11 cellular contexts compared by ENCODE assay signal in genomic region chr18:63180971-63181376, GRCh38.
DNase-seq lines count a peak whose midpoint lies in the region; ATAC-seq, FAIRE-seq and TF ChIP-seq lines count a peak whose summit lies in the region.
"Had no signal": no experiment of that assay in that cellular context is flagged by ENCODE, and none has a peak within 500 bp of the region (broad histone marks: within the 10 kb centered on the region; RNA-seq: fewer than 3 reads in every experiment).

No MANE protein-coding gene starts in this region.

- intact Hi-C loops in Right ventricle myocardium inferior (cut with DNase I) = no loop called here

- no peaks in the 10 kb centered on the region for H3K27me3 Mint-ChIP-seq in activated T-cell treated with anti-CD3 and anti-CD28 coated beads, Interleukin-2, amount 50 U/mL, for 72 hours (ENCODE audit: low read depth)

- peak overlapping the region; percentile 94 for H3K27ac Mint-ChIP-seq in activated T-cell treated with anti-CD3 and anti-CD28 coated beads, Interleukin-2, amount 50 U/mL, for 72 hours
- H3K27ac Mint-ChIP-seq: activated T-helper 1 cell treated with anti-CD3 and anti-CD28 coated beads, Interleukin-12 subunit alpha, Interleukin-12 subunit beta, Interleukin-2, Interleukin-4 antibody, amounts not matched to agents 30 ng/mL and 10 ng/mL and 1 ng/mL, durations not matched to agents 14 hours and 24 hours and 36 hours had no signal

- TF ChIP-seq POLR2A in GM12892 (IDR thresholded peaks at IDR 0.05; ENCODE audit: low read depth, low read length) = 0 out of 2 replicates have a peak, but pooled peaks have one; percentile 24

- no peaks in the 10 kb centered on the region for H3K9me3 Mint-ChIP-seq in activated T-cell treated with anti-CD3 and anti-CD28 coated beads, Interleukin-2, amount 50 U/mL, for 72 hours
- H3K9me3 Mint-ChIP-seq: activated T-helper 1 cell treated with anti-CD3 and anti-CD28 coated beads, Interleukin-12 subunit alpha, Interleukin-12 subunit beta, Interleukin-2, Interleukin-4 antibody, amounts not matched to agents 30 ng/mL and 10 ng/mL and 1 ng/mL, durations not matched to agents 14 hours and 24 hours and 36 hours had no signal

- no peak for FAIRE-seq in GM12892 (lab: Jason Lieb, UNC)

- H3K36me3 Mint-ChIP-seq in activated T-cell treated with anti-CD3 and anti-CD28 coated beads, Interleukin-2, amount 50 U/mL, for 72 hours (ENCODE audit: insufficient read depth in 2 of 2) = peaks cover 14 to 18% of the 10 kb centered on the region in 2 donors

- DNase-seq in GM12892 (ENCODE audit: insufficient read length) (no peak), iPS-NIHi7 (ENCODE audit: extremely low spot score) (no peak), DMS153 treated with DMSO at 0.1 percent for 48 hours (lab: John Stamatoyannopoulos, UW; ENCODE audit: unreplicated experiment) (no peak), Right ventricle myocardium inferior (ENCODE audit: missing footprints) (no peak), NCI-H524 treated with DMSO at 0.1 percent for 48 hours (lab: John Stamatoyannopoulos, UW) (no peak)
- peak; percentile 67 to 68 for DNase-seq in activated T-cell treated with anti-CD3 and anti-CD28 coated beads, Interleukin-2, amount 50 U/mL, for 72 hours
- DNase-seq: DMS79 treated with DMSO at 0.1 percent for 48 hours; effector CD8-positive, alpha-beta T cell had no signal

- ATAC-seq in GM19324 (IDR thresholded peaks at IDR 0.05; ENCODE audit: low FRiP score, unreplicated experiment) (peak; percentile 58), HG02938 (IDR thresholded peaks at IDR 0.05; ENCODE audit: unreplicated experiment) (peak; percentile 49), Right ventricle myocardium inferior (no peak)
- ATAC-seq in activated T-cell treated with anti-CD3 and anti-CD28 coated beads, Interleukin-2, amount 50 U/mL, for 72 hours (replicated peaks in 1 of 2) = peak; percentile 87 to 88

- H3K4me3 Mint-ChIP-seq in activated T-cell treated with anti-CD3 and anti-CD28 coated beads, Interleukin-2, amount 50 U/mL, for 72 hours = peak overlapping the region; percentile 39 to 83
- H3K4me3 Mint-ChIP-seq: activated T-helper 1 cell treated with anti-CD3 and anti-CD28 coated beads, Interleukin-12 subunit alpha, Interleukin-12 subunit beta, Interleukin-2, Interleukin-4 antibody, amounts not matched to agents 30 ng/mL and 10 ng/mL and 1 ng/mL, durations not matched to agents 14 hours and 24 hours and 36 hours had no signal

- peaks cover 97% of the 10 kb centered on the region for H3K4me1 Mint-ChIP-seq in activated T-cell treated with anti-CD3 and anti-CD28 coated beads, Interleukin-2, amount 50 U/mL, for 72 hours (ENCODE audit: low read depth)

Comparison
In these comparisons a context has a peak if more than half of its experiments do, and no peak if none do; other contexts are left out.
1. DNase-seq: peak in activated T-cell treated with anti-CD3 and anti-CD28 coated beads, Interleukin-2, amount 50 U/mL, for 72 hours (2 of 2); none in GM12892 (single experiment), iPS-NIHi7 (single experiment), DMS153 treated with DMSO at 0.1 percent for 48 hours (single experiment), Right ventricle myocardium inferior (single experiment) and NCI-H524 treated with DMSO at 0.1 percent for 48 hours (single experiment).